1 cellular context compared by ENCODE assay signal in the genomic region with DNA sequence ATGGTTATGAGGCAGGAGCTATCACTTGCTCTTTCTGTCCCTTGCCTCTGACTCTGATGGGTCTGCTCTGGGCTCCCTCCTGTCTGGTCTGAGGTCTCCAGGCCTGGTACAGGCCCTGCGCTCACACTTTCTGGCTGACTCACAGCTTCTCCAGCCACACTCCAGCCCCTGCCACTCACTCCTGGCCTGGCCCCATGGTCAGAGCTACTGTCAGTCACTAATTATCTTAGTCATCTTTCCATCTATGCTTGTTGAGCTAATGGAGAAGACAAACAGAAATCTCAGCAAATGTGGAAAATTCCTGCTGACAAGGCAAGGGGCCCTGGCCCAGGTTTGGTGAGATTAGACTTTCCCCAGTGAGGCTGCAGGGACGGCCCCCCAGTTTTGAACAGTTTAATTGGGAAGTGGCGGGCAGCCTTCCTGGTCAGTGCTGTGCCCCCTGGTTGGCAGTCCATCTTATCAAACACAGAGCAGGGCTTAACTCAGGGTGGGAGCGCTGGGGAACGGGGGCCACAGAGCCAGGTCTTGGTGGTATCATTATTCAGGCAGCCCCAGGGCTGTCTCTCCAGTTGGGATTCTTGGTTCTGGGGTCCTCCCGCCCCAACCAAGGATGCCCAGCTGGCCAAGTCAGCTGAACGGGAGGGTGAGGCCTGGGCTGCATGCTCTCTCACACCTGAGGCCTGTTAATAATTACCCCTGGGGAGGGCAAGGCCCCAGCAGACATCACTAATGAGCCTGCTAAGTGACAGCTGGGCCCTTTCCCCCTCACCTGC.
TF ChIP-seq lines count a peak whose summit lies in the region.

No MANE protein-coding gene starts in this region.

TF ChIP-seq in IMR-90, 13 proteins besides CTCF, POLR2A, EP300 and RAD21 (continued from another document):
- TF ChIP-seq, protein P1, sequence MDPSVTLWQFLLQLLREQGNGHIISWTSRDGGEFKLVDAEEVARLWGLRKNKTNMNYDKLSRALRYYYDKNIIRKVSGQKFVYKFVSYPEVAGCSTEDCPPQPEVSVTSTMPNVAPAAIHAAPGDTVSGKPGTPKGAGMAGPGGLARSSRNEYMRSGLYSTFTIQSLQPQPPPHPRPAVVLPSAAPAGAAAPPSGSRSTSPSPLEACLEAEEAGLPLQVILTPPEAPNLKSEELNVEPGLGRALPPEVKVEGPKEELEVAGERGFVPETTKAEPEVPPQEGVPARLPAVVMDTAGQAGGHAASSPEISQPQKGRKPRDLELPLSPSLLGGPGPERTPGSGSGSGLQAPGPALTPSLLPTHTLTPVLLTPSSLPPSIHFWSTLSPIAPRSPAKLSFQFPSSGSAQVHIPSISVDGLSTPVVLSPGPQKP (IDR thresholded peaks at IDR 0.05; ENCODE audit: borderline replicate concordance, low read depth, low read length), result no peak
- TF ChIP-seq MAZ (IDR thresholded peaks at IDR 0.05; ENCODE audit: borderline replicate concordance, low read depth, low read length) (no peak), RFX5 (IDR thresholded peaks at IDR 0.05; ENCODE audit: low read depth, low read length) (no peak), CHD1 (IDR thresholded peaks at IDR 0.05; ENCODE audit: low read depth, low read length) (no peak), FOS (IDR thresholded peaks at IDR 0.05; ENCODE audit: low read depth, low read length) (peak; percentile 33; the same call in 1 of the 2 replicates)
TF ChIP-seq in IMR-90: peak in this region for 2.
